In genomic region chr19:32309711-32310390, GRCh38 we compare ENCODE assay signal across 14 cellular contexts.
"Had no signal": no experiment of that assay in that cellular context is flagged by ENCODE, and none has a peak within 500 bp of the region (broad histone marks: within the 10 kb centered on the region; RNA-seq: fewer than 3 reads in every experiment).

No MANE protein-coding gene starts in this region.

- H3K4me3 Mint-ChIP-seq: activated CD8-positive, alpha-beta T cell treated with anti-CD3 and anti-CD28 coated beads for 36 hours; activated naive CD8-positive, alpha-beta T cell treated with anti-CD3 and anti-CD28 coated beads, Interleukin-2, amount 50 U/mL, for 24 hours; stimulated activated naive CD8-positive, alpha-beta T cell treated with anti-CD3 and anti-CD28 coated beads, Interleukin-15, Interleukin-2, amounts not matched to agents 100 ng/mL and 50 ng/mL, for 24 hours had no signal

- H3K27ac ChIP-seq: ascending aorta, ovary, testis, uterus, VCaP had no signal

- H3K4me3 ChIP-seq: ascending aorta, ovary, testis, uterus had no signal

- DNase-seq: activated CD4-positive, alpha-beta T cell treated with anti-CD3 and anti-CD28 coated beads for 4 hours; activated CD8-positive, alpha-beta T cell treated with anti-CD3 and anti-CD28 coated beads for 36 hours; activated naive CD4-positive, alpha-beta T cell treated with Interleukin-2 at 50 U/mL for 16 hours; activated naive CD8-positive, alpha-beta T cell treated with anti-CD3 and anti-CD28 coated beads, Interleukin-2, amount 50 U/mL, for 24 hours; left ventricle myocardium superior; mesenchymal stem cell; ovary; stimulated activated CD4-positive, alpha-beta T cell treated with anti-CD3 and anti-CD28 coated beads, Interleukin-4, amount 100 ng/mL, for 24 hours; T-helper 9 cell; testis; uterus had no signal

- H3K4me1 ChIP-seq: ascending aorta, testis, uterus had no signal

- H3K4me1 Mint-ChIP-seq: activated naive CD8-positive, alpha-beta T cell treated with anti-CD3 and anti-CD28 coated beads, Interleukin-2, amount 50 U/mL, for 24 hours had no signal

- H3K36me3 ChIP-seq: ascending aorta, ovary, uterus had no signal

- H3K9me3 ChIP-seq: ascending aorta, ovary, testis, uterus had no signal

- H3K9me3 Mint-ChIP-seq: activated CD8-positive, alpha-beta T cell treated with anti-CD3 and anti-CD28 coated beads for 36 hours; activated naive CD8-positive, alpha-beta T cell treated with anti-CD3 and anti-CD28 coated beads, Interleukin-2, amount 50 U/mL, for 24 hours; stimulated activated naive CD8-positive, alpha-beta T cell treated with anti-CD3 and anti-CD28 coated beads, Interleukin-15, Interleukin-2, amounts not matched to agents 100 ng/mL and 50 ng/mL, for 24 hours had no signal

- ATAC-seq: activated CD8-positive, alpha-beta T cell treated with anti-CD3 and anti-CD28 coated beads for 36 hours; activated naive CD8-positive, alpha-beta T cell treated with anti-CD3 and anti-CD28 coated beads, Interleukin-2, amount 50 U/mL, for 24 hours; left ventricle myocardium superior had no signal

- H3K27me3 ChIP-seq: ascending aorta, ovary, testis, uterus had no signal

- H3K27ac Mint-ChIP-seq: activated CD8-positive, alpha-beta T cell treated with anti-CD3 and anti-CD28 coated beads for 36 hours; activated naive CD8-positive, alpha-beta T cell treated with anti-CD3 and anti-CD28 coated beads, Interleukin-2, amount 50 U/mL, for 24 hours; stimulated activated naive CD8-positive, alpha-beta T cell treated with anti-CD3 and anti-CD28 coated beads, Interleukin-15, Interleukin-2, amounts not matched to agents 100 ng/mL and 50 ng/mL, for 24 hours had no signal
